Comparison of ENCODE assay signal across 12 cellular contexts in genomic region chr20:58854638-58855471, GRCh38. TPM values are rescaled to one million over a fixed set of nuclear protein-coding genes. Genes with fewer than 3 reads are reported as not detected.
DNase-seq lines count a peak whose midpoint lies in the region; ATAC-seq, FAIRE-seq and TF ChIP-seq lines count a peak whose summit lies in the region.
"Had no signal": no experiment of that assay in that cellular context is flagged by ENCODE, and none has a peak within 500 bp of the region (broad histone marks: within the 10 kb centered on the region; RNA-seq: fewer than 3 reads in every experiment).

No MANE protein-coding gene starts in this region.

- H2AFZ ChIP-seq in HepG2 (ENCODE audit: low read length): no peak overlapping the region

- BruUV-seq in HepG2 (replicated peaks; lab: Mats Ljungman, UMichigan): no TSS peak

- H3K27me3 ChIP-seq in HepG2 (ENCODE audit: control insufficient read depth in 1 of 2, insufficient read depth in 2 of 2, low read length in 2 of 2): peaks cover 0 to 22% of the 10 kb centered on the region in 2 experiments; a peak in 4 of 5 replicates
- peaks cover 32 to 44% of the 10 kb centered on the region in 2 donors for H3K27me3 ChIP-seq in stomach smooth muscle (ENCODE audit: control insufficient read depth in 1 of 2, insufficient read depth in 2 of 2, low read length in 2 of 2)

- peaks cover 11% of the 10 kb centered on the region for H3K4me1 Mint-ChIP-seq in activated CD8-positive, alpha-beta T cell treated with anti-CD3 and anti-CD28 coated beads for 36 hours (ENCODE audit: low read depth)
- H3K4me1 Mint-ChIP-seq in activated CD8-positive, alpha-beta T cell treated with anti-CD3 and anti-CD28 coated beads, Interleukin-2, amount 10 ng/mL, durations not matched to agents 7 days and 5 days (ENCODE audit: low read depth): peaks cover 34% of the 10 kb centered on the region

- H3K27ac ChIP-seq in HepG2 (ENCODE audit: extremely low read length, insufficient read depth, low read length) (no peak overlapping the region), stomach smooth muscle (ENCODE audit: low read length) (no peak overlapping the region)

- no peaks in the 10 kb centered on the region for H3K4me1 ChIP-seq in HepG2 (ENCODE audit: insufficient read depth, low read length)
- H3K4me1 ChIP-seq in stomach smooth muscle (ENCODE audit: control insufficient read depth, insufficient read depth, low read length): peaks cover 13% of the 10 kb centered on the region

- TF ChIP-seq RAD21 in HepG2 (CRISPR knock-in tag; IDR thresholded peaks at IDR 0.05): no peak

- no peaks in the 10 kb centered on the region for H3K36me3 Mint-ChIP-seq in activated CD8-positive, alpha-beta T cell treated with anti-CD3 and anti-CD28 coated beads for 36 hours (ENCODE audit: low read depth)
- no peaks in the 10 kb centered on the region for H3K36me3 Mint-ChIP-seq in activated CD8-positive, alpha-beta T cell treated with anti-CD3 and anti-CD28 coated beads, Interleukin-2, amount 10 ng/mL, durations not matched to agents 7 days and 5 days (ENCODE audit: low read depth)

- H4K20me1 ChIP-seq in HepG2 (ENCODE audit: insufficient read depth, low read length): no peaks in the 10 kb centered on the region

- in situ Hi-C loops in astrocyte of the cerebellum (cut with HindIII; ENCODE audit: low sequenced_read_pairs) (loop anchor here (25.0 kb wide), 1 partner anchor 632 kb away; no protein-coding TSS in a partner anchor), HepG2 (cut with HindIII; ENCODE audit: extremely low pct_ligation_motif_present, low pct_unique_long_range_greater_than_20kb) (no loop called here)

- TF ChIP-seq CTCF in activated CD8-positive, alpha-beta T cell treated with anti-CD3 and anti-CD28 coated beads for 36 hours (IDR thresholded peaks at IDR 0.05): no peak
- no peak for TF ChIP-seq CTCF in astrocyte of the cerebellum (IDR thresholded peaks at IDR 0.05; ENCODE audit: low read depth, low read length, missing control alignments)
- no peak for TF ChIP-seq CTCF in HepG2 (CRISPR knock-in tag; IDR thresholded peaks at IDR 0.05)

- TF ChIP-seq POLR2A in HepG2 (IDR thresholded peaks at IDR 0.05; ENCODE audit: insufficient read depth in 1 of 2, low read depth in 2 of 2, low read length in 2 of 2): no peak

- H3K9ac ChIP-seq in HepG2 (ENCODE audit: insufficient read depth, low read depth, low read length) (no peak overlapping the region), stomach smooth muscle (ENCODE audit: low read length in 2 of 2) (no peak overlapping the region)

- no peak overlapping the region for H3K27ac Mint-ChIP-seq in activated CD8-positive, alpha-beta T cell treated with anti-CD3 and anti-CD28 coated beads for 36 hours
- H3K27ac Mint-ChIP-seq in activated CD8-positive, alpha-beta T cell treated with anti-CD3 and anti-CD28 coated beads, Interleukin-2, amount 10 ng/mL, durations not matched to agents 7 days and 5 days: no peak overlapping the region
- H3K27ac Mint-ChIP-seq: CD14-positive monocyte had no signal

- H3K36me3 ChIP-seq in HepG2 (replicated peaks in 1 of 2; ENCODE audit: control insufficient read depth in 1 of 2, insufficient read depth in 2 of 2, low read length in 2 of 2) (no peaks in the 10 kb centered on the region), stomach smooth muscle (ENCODE audit: control insufficient read depth in 2 of 2, insufficient read depth in 2 of 2, low read length in 2 of 2) (no peaks in the 10 kb centered on the region)

- TF ChIP-seq EP300 in HepG2 (IDR thresholded peaks at IDR 0.05; ENCODE audit: low read depth in 2 of 2, low read length in 2 of 2): no peak
- TF ChIP-seq EP300 in HepG2 (CRISPR knock-in tag; IDR thresholded peaks at IDR 0.05; ENCODE audit: borderline replicate concordance): no peak

- H3K4me3 ChIP-seq in astrocyte of the cerebellum (ENCODE audit: low read depth, low read length): peak overlapping the region; percentile 9
- no peak overlapping the region for H3K4me3 ChIP-seq in HepG2 (replicated peaks in 1 of 3; ENCODE audit: insufficient read depth in 1 of 3, low read depth in 2 of 3, low read length in 3 of 3)
- peak overlapping the region; percentile 40 to 59 for H3K4me3 ChIP-seq in stomach smooth muscle (ENCODE audit: low read length in 2 of 2)

- CTCF ChIA-PET in activated CD8-positive, alpha-beta T cell treated with anti-CD3 and anti-CD28 coated beads for 36 hours (lab: Charles Lee): no interaction called here
- CTCF ChIA-PET in activated CD8-positive, alpha-beta T cell treated with anti-CD3 and anti-CD28 coated beads, Interleukin-2, amount 10 ng/mL, durations not matched to agents 7 days and 5 days (lab: Charles Lee): no interaction called here
- CTCF ChIA-PET in HepG2 (lab: Yijun Ruan, JAX; ENCODE audit: low intra/inter-chr PET ratio, low total read pairs): no interaction called here

- H3K9me3 ChIP-seq in HepG2 (ENCODE audit: low read length) (no peaks in the 10 kb centered on the region), stomach smooth muscle (ENCODE audit: control insufficient read depth in 2 of 2, low read length in 2 of 2) (no peaks in the 10 kb centered on the region)

- 62% methylated on average over 72 of the region's 75 CpGs for WGBS in HepG2 (ENCODE audit: low lambda C conversion rate)

- H3K9me3 Mint-ChIP-seq in activated CD8-positive, alpha-beta T cell treated with anti-CD3 and anti-CD28 coated beads for 36 hours: no peaks in the 10 kb centered on the region
- no peaks in the 10 kb centered on the region for H3K9me3 Mint-ChIP-seq in activated CD8-positive, alpha-beta T cell treated with anti-CD3 and anti-CD28 coated beads, Interleukin-2, amount 10 ng/mL, durations not matched to agents 7 days and 5 days (ENCODE audit: insufficient read depth)

- FAIRE-seq in HepG2 (lab: Jason Lieb, UNC): no peak

- POLR2A ChIA-PET in activated CD8-positive, alpha-beta T cell treated with anti-CD3 and anti-CD28 coated beads for 36 hours (lab: Charles Lee): no interaction called here
- POLR2A ChIA-PET in activated CD8-positive, alpha-beta T cell treated with anti-CD3 and anti-CD28 coated beads, Interleukin-2, amount 10 ng/mL, durations not matched to agents 7 days and 5 days (lab: Charles Lee): interaction anchor here (0.7 to 1.5 kb wide), 2 partner anchors 203 to 575 kb away, joined by 3 to 5 read pairs; partner anchors contain the start of gene STX16
- POLR2A ChIA-PET in HepG2 (lab: Yijun Ruan, JAX): no interaction called here

- no peak for ATAC-seq in activated CD8-positive, alpha-beta T cell treated with anti-CD3 and anti-CD28 coated beads for 36 hours
- ATAC-seq in activated CD8-positive, alpha-beta T cell treated with anti-CD3 and anti-CD28 coated beads, Interleukin-2, amount 10 ng/mL, durations not matched to agents 7 days and 5 days: no peak
- ATAC-seq in HepG2: no peak; the same call in 2 of the 3 replicates
- ATAC-seq: left lobe of liver had no signal

- peaks cover 37% of the 10 kb centered on the region for H3K27me3 Mint-ChIP-seq in activated CD8-positive, alpha-beta T cell treated with anti-CD3 and anti-CD28 coated beads for 36 hours
- peaks cover 55% of the 10 kb centered on the region for H3K27me3 Mint-ChIP-seq in activated CD8-positive, alpha-beta T cell treated with anti-CD3 and anti-CD28 coated beads, Interleukin-2, amount 10 ng/mL, durations not matched to agents 7 days and 5 days (ENCODE audit: low read depth)

- intact Hi-C loops in activated CD8-positive, alpha-beta T cell treated with anti-CD3 and anti-CD28 coated beads for 36 hours (cut with micrococcal nuclease): no loop called here
- intact Hi-C loops in HepG2 (cut with micrococcal nuclease; ENCODE audit: unreplicated experiment): no loop called here

- peak overlapping the region; percentile 21 for H3K4me3 Mint-ChIP-seq in activated CD8-positive, alpha-beta T cell treated with anti-CD3 and anti-CD28 coated beads for 36 hours
- no peak overlapping the region for H3K4me3 Mint-ChIP-seq in activated CD8-positive, alpha-beta T cell treated with anti-CD3 and anti-CD28 coated beads, Interleukin-2, amount 10 ng/mL, durations not matched to agents 7 days and 5 days

- H3K79me2 ChIP-seq in HepG2 (ENCODE audit: insufficient read depth, low read length): no peaks in the 10 kb centered on the region

- no peak overlapping the region for H3K4me2 ChIP-seq in HepG2 (ENCODE audit: low read depth, low read length)

- DNase-seq in activated CD8-positive, alpha-beta T cell treated with anti-CD3 and anti-CD28 coated beads for 36 hours: no peak
- DNase-seq in activated CD8-positive, alpha-beta T cell treated with anti-CD3 and anti-CD28 coated beads, Interleukin-2, amount 10 ng/mL, durations not matched to agents 7 days and 5 days: no peak
- DNase-seq in astrocyte of the cerebellum (ENCODE audit: low read depth): no peak
- no peak for DNase-seq in HepG2 (ENCODE audit: low spot score)
- DNase-seq in NCI-H128 (lab: John Stamatoyannopoulos, UW; ENCODE audit: unreplicated experiment): no peak
- DNase-seq in activated CD4-positive, alpha-beta T cell treated with anti-CD3 and anti-CD28 coated beads, Interleukin-2, amount 50 U/mL, for 1 hour: no peak
- no peak for DNase-seq in DMS153 (lab: John Stamatoyannopoulos, UW)
- DNase-seq: anterior cingulate cortex, NCI-H1694 had no signal

RNA-seq across cellular contexts. Expression of gene GNAS, which starts 2.3 kb away (rescaled TPM):
- 100 to 1,000 TPM; 703 to 723 TPM for total RNA-seq in activated CD8-positive, alpha-beta T cell treated with anti-CD3 and anti-CD28 coated beads for 36 hours
- 100 to 1,000 TPM; 912 to 952 TPM for total RNA-seq in activated CD8-positive, alpha-beta T cell treated with anti-CD3 and anti-CD28 coated beads, Interleukin-2, amount 10 ng/mL, durations not matched to agents 7 days and 5 days
- total RNA-seq in HepG2 (2016; rRNA removed; fragmentation: Illumina TruSeq; extraction: Trizol): 382 and 407 TPM in 2 replicates
- 604 and 617 TPM in 2 replicates for total RNA-seq in HepG2 (2016; cell fraction: cytosol; rRNA removed; fragmentation: Illumina TruSeq; extraction: Trizol; ENCODE audit: low read depth)
- 369 and 397 TPM in 2 replicates for total RNA-seq in HepG2 (2016; cell fraction: insoluble cytoplasmic fraction; rRNA removed; fragmentation: Illumina TruSeq; extraction: Trizol)
- total RNA-seq in HepG2 (2016; cell fraction: membrane; rRNA removed; fragmentation: Illumina TruSeq; extraction: Trizol): 887 and 1,010 TPM in 2 replicates
- total RNA-seq in HepG2 (2016; cell fraction: nucleus; rRNA removed; fragmentation: Illumina TruSeq; extraction: Trizol): 281 and 324 TPM in 2 replicates
- 1,008 and 1,029 TPM in 2 replicates for polyA plus RNA-seq in HepG2 (2011; rRNA removed)
- 1,419 and 1,481 TPM in 2 replicates for polyA plus RNA-seq in HepG2 (2011; cell fraction: cytosol; rRNA removed)
- polyA plus RNA-seq in HepG2 (2011; cell fraction: nucleus; rRNA removed): 1,285 and 1,363 TPM in 2 replicates
- 1,216 and 1,583 TPM in 2 replicates for polyA plus RNA-seq in HepG2 (2012)
- 2,019 and 2,103 TPM in 2 replicates for polyA plus RNA-seq in HepG2 (2016; cell fraction: cytosol; fragmentation: Illumina TruSeq; extraction: Trizol; ENCODE audit: low read depth)
- 991 and 1,223 TPM in 2 replicates for polyA plus RNA-seq in HepG2 (2016; cell fraction: insoluble cytoplasmic fraction; fragmentation: Illumina TruSeq; extraction: Trizol; ENCODE audit: low read depth)
- 2,245 and 2,285 TPM in 2 replicates for polyA plus RNA-seq in HepG2 (2016; cell fraction: membrane; fragmentation: Illumina TruSeq; extraction: Trizol; ENCODE audit: low read depth)
- 1,096 and 1,140 TPM in 2 replicates for polyA plus RNA-seq in HepG2 (2016; cell fraction: nucleus; fragmentation: Illumina TruSeq; extraction: Trizol; ENCODE audit: insufficient read depth, low read depth)
- polyA minus RNA-seq in HepG2 (2011; rRNA and poly(A)+ RNA removed; ENCODE audit: low replicate concordance): 1,501 and 1,552 TPM in 2 replicates
- polyA minus RNA-seq in HepG2 (2011; cell fraction: cytosol; rRNA and poly(A)+ RNA removed): 671 and 731 TPM in 2 replicates
- polyA minus RNA-seq in HepG2 (2011; cell fraction: nucleus; rRNA and poly(A)+ RNA removed): 391 and 498 TPM in 2 replicates

RNA-seq across cellular contexts. Expression of gene GNAS-AS1, which starts 4.2 kb away (rescaled TPM):
- 1 to 10 TPM; 1.7 to 2.0 TPM for total RNA-seq in activated CD8-positive, alpha-beta T cell treated with anti-CD3 and anti-CD28 coated beads for 36 hours
- total RNA-seq in activated CD8-positive, alpha-beta T cell treated with anti-CD3 and anti-CD28 coated beads, Interleukin-2, amount 10 ng/mL, durations not matched to agents 7 days and 5 days: 1 to 10 TPM; 1.3 to 2.0 TPM
- total RNA-seq in HepG2 (2016; rRNA removed; fragmentation: Illumina TruSeq; extraction: Trizol): not detected in 2 replicates
- total RNA-seq in HepG2 (2016; cell fraction: cytosol; rRNA removed; fragmentation: Illumina TruSeq; extraction: Trizol; ENCODE audit: low read depth): not detected in 2 replicates
- total RNA-seq in HepG2 (2016; cell fraction: insoluble cytoplasmic fraction; rRNA removed; fragmentation: Illumina TruSeq; extraction: Trizol): not detected in 2 replicates
- total RNA-seq in HepG2 (2016; cell fraction: membrane; rRNA removed; fragmentation: Illumina TruSeq; extraction: Trizol): not detected in 2 replicates
- total RNA-seq in HepG2 (2016; cell fraction: nucleus; rRNA removed; fragmentation: Illumina TruSeq; extraction: Trizol): not detected in 2 replicates
- polyA plus RNA-seq in HepG2 (2011; rRNA removed): not detected in 2 replicates
- polyA plus RNA-seq in HepG2 (2011; cell fraction: cytosol; rRNA removed): not detected in 2 replicates
- 0.06 and 0.23 TPM in 2 replicates for polyA plus RNA-seq in HepG2 (2011; cell fraction: nucleus; rRNA removed)
- not detected in 2 replicates for polyA plus RNA-seq in HepG2 (2012)
- not detected in 2 replicates for polyA plus RNA-seq in HepG2 (2016; cell fraction: cytosol; fragmentation: Illumina TruSeq; extraction: Trizol; ENCODE audit: low read depth)
- polyA plus RNA-seq in HepG2 (2016; cell fraction: insoluble cytoplasmic fraction; fragmentation: Illumina TruSeq; extraction: Trizol; ENCODE audit: low read depth): not detected in 2 replicates
- polyA plus RNA-seq in HepG2 (2016; cell fraction: membrane; fragmentation: Illumina TruSeq; extraction: Trizol; ENCODE audit: low read depth): not detected in 2 replicates
- polyA plus RNA-seq in HepG2 (2016; cell fraction: nucleus; fragmentation: Illumina TruSeq; extraction: Trizol; ENCODE audit: insufficient read depth, low read depth): not detected in 2 replicates
- 0.49 TPM in 1 of 2 replicates, not detected in the other for polyA minus RNA-seq in HepG2 (2011; rRNA and poly(A)+ RNA removed; ENCODE audit: low replicate concordance)
- polyA minus RNA-seq in HepG2 (2011; cell fraction: cytosol; rRNA and poly(A)+ RNA removed): not detected in 2 replicates
- 0.26 and 0.37 TPM in 2 replicates for polyA minus RNA-seq in HepG2 (2011; cell fraction: nucleus; rRNA and poly(A)+ RNA removed)
- polyA plus RNA-seq: CD14-positive monocyte had no signal

Comparison
In these comparisons a context has a peak if more than half of its experiments do, and no peak if none do; other contexts are left out.
1. H3K4me3 ChIP-seq: peak in astrocyte of the cerebellum (single experiment) and stomach smooth muscle (2 of 2); none in HepG2 (0 of 3).